16 cellular contexts compared by ENCODE assay signal in the genomic region with DNA sequence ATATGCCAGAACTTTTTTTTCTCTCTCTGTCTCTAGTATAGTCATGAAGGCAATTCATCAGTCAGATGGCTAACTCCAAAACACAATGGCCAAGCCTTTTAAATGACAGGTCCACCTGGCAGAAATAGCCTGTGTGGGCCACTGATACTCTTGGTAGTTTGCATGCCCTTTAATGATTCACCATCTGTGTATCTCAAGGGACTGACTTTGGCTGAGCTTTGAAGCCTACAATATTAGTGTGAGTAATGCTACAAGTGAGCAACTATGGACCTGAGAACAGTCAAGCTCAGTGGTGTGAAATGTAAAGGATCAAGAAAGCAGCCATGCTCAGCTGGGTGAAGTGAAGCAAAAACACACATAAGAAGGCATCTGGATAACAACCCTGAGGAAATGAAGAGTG.
DNase-seq lines count a peak whose midpoint lies in the region; ATAC-seq and TF ChIP-seq lines count a peak whose summit lies in the region.
"Had no signal": no experiment of that assay in that cellular context is flagged by ENCODE, and none has a peak within 500 bp of the region (broad histone marks: within the 10 kb centered on the region; RNA-seq: fewer than 3 reads in every experiment).

No MANE protein-coding gene starts in this region.

- peak overlapping the region in 3 of 4 donors; percentile 5 to 49 (median 42) for H3K27ac ChIP-seq in esophagus muscularis mucosa (replicated peaks in 1 of 4)
- H3K27ac ChIP-seq: esophagus squamous epithelium, ovary, VCaP had no signal

- H3K27me3 ChIP-seq in MG63 (no peaks in the 10 kb centered on the region), esophagus muscularis mucosa (no peaks in the 10 kb centered on the region), HAP-1 (ENCODE audit: low read depth) (no peaks in the 10 kb centered on the region)
- H3K27me3 ChIP-seq: esophagus squamous epithelium, ovary had no signal

- no peak for TF ChIP-seq EP300 in esophagus muscularis mucosa (IDR thresholded peaks at IDR 0.05)

- in situ Hi-C loops in HAP-1 (cut with MboI; ENCODE audit: low sequenced_read_pairs): no loop called here

- no peak overlapping the region for H3K4me3 ChIP-seq in MG63
- no peak overlapping the region for H3K4me3 ChIP-seq in esophagus muscularis mucosa
- no peak overlapping the region for H3K4me3 ChIP-seq in HAP-1
- H3K4me3 ChIP-seq: esophagus squamous epithelium, ovary had no signal

- H3K4me1 ChIP-seq in esophagus muscularis mucosa (peaks cover 0 to 36% (median 22%) of the 10 kb centered on the region in 4 donors), HAP-1 (no peaks in the 10 kb centered on the region)
- H3K4me1 ChIP-seq: esophagus squamous epithelium had no signal

- no peak for ATAC-seq in HG02973 (IDR thresholded peaks at IDR 0.05; ENCODE audit: unreplicated experiment)
- no peak for ATAC-seq in activated CD4-positive, CD25-positive, alpha-beta regulatory T cell treated with anti-CD3 and anti-CD28 coated beads, Interleukin-2, amount 50 U/mL, for 24 hours
- ATAC-seq: left ventricle myocardium superior had no signal

- no peaks in the 10 kb centered on the region for H3K9me3 ChIP-seq in MG63
- H3K9me3 ChIP-seq in esophagus muscularis mucosa: no peaks in the 10 kb centered on the region
- H3K9me3 ChIP-seq in HAP-1: no peaks in the 10 kb centered on the region
- H3K9me3 ChIP-seq: esophagus squamous epithelium, ovary had no signal

- no peak for TF ChIP-seq CTCF in esophagus muscularis mucosa (IDR thresholded peaks at IDR 0.05)

- TF ChIP-seq POLR2A in esophagus muscularis mucosa (IDR thresholded peaks at IDR 0.05; ENCODE audit: low read depth): no peak

- intact Hi-C loops in esophagus muscularis mucosa (cut with DNase I): no loop called here

- DNase-seq in ELR (ENCODE audit: low read depth): peak; percentile 54
- peak; percentile 65 for DNase-seq in MG63
- DNase-seq in esophagus muscularis mucosa (ENCODE audit: extremely low spot score): no peak
- DNase-seq in renal cortical epithelial cell (ENCODE audit: low read depth): peak; percentile 99
- DNase-seq in HAP-1 (ENCODE audit: low spot score in 2 of 2): no peak
- DNase-seq in NCI-H345 (lab: John Stamatoyannopoulos, UW): no peak
- DNase-seq: activated T-cell treated with anti-CD3 and anti-CD28 coated beads, Interleukin-2, amount 50 U/mL, for 1 hour; aorta; COR-L47; esophagus squamous epithelium; left ventricle myocardium superior; NCI-H2029; ovary had no signal

- H3K36me3 ChIP-seq in MG63 (no peaks in the 10 kb centered on the region), esophagus muscularis mucosa (no peaks in the 10 kb centered on the region), HAP-1 (replicated peaks) (no peaks in the 10 kb centered on the region)
- H3K36me3 ChIP-seq: esophagus squamous epithelium, ovary had no signal

Comparison
In these comparisons a context has a peak if more than half of its experiments do, and no peak if none do; other contexts are left out.
1. DNase-seq: peak in ELR (single experiment), MG63 (single experiment) and renal cortical epithelial cell (single experiment); none in esophagus muscularis mucosa (single experiment), HAP-1 (0 of 2) and NCI-H345 (single experiment).